8 cellular contexts compared by ENCODE assay signal in genomic region chr5:54646285-54647101, GRCh38.
DNase-seq lines count a peak whose midpoint lies in the region; ATAC-seq and TF ChIP-seq lines count a peak whose summit lies in the region.

No MANE protein-coding gene starts in this region.

- no peaks in the 10 kb centered on the region for H3K27me3 ChIP-seq in MG63
- no peaks in the 10 kb centered on the region for H3K27me3 ChIP-seq in BE2C

- H3K36me3 ChIP-seq in MG63: no peaks in the 10 kb centered on the region
- no peaks in the 10 kb centered on the region for H3K36me3 ChIP-seq in BE2C

- no peak for TF ChIP-seq POLR2A in lower leg skin (IDR thresholded peaks at IDR 0.05)

- TF ChIP-seq CTCF in chondrocyte (IDR thresholded peaks at IDR 0.05) (no peak), lower leg skin (IDR thresholded peaks at IDR 0.05) (no peak), BE2C (IDR thresholded peaks at IDR 0.05; ENCODE audit: low read depth, low read length) (no peak)

- H3K9me3 ChIP-seq in MG63 (no peaks in the 10 kb centered on the region), BE2C (no peaks in the 10 kb centered on the region)

- peaks cover 9% of the 10 kb centered on the region for H3K4me1 ChIP-seq in BE2C

- peak; percentile 92 for ATAC-seq in GM21825 (IDR thresholded peaks at IDR 0.05; ENCODE audit: unreplicated experiment)

- 28 to 30% methylated on average over 14 of the region's 14 CpGs for WGBS in lower leg skin, 2 donors

- peak overlapping the region; percentile 39 for H3K4me3 Mint-ChIP-seq in chondrocyte (ENCODE audit: unreplicated experiment)

- peaks cover 67% of the 10 kb centered on the region for H3K4me1 Mint-ChIP-seq in chondrocyte (ENCODE audit: low read depth)

- no peaks in the 10 kb centered on the region for H3K36me3 Mint-ChIP-seq in chondrocyte (ENCODE audit: low read depth)

- peak overlapping the region; percentile 94 for H3K27ac Mint-ChIP-seq in chondrocyte (ENCODE audit: unreplicated experiment)

- DNase-seq in EL (peak; percentile 27), MG63 (peak; percentile 93), chondrocyte (ENCODE audit: low spot score) (no peak), lower leg skin (ENCODE audit: low spot score in 2 of 2) (peak; percentile 79 to 94), BE2C (no peak)
- DNase-seq in activated CD4-positive, alpha-beta T cell treated with anti-CD3 and anti-CD28 coated beads for 24 hours (ENCODE audit: low read depth in 2 of 2): peak; percentile 26 to 42
- peak; percentile 33 for DNase-seq in stimulated activated CD8-positive, alpha-beta memory T cell treated with anti-CD3 and anti-CD28 coated beads, Interleukin-12 subunit alpha, Interleukin-12 subunit beta, amount 100 ng/mL, for 1 hour (ENCODE audit: low read depth)

- H3K4me3 ChIP-seq in MG63 (no peak overlapping the region), lower leg skin (ENCODE audit: low read depth, poor library complexity, severe bottlenecking) (no peak overlapping the region), BE2C (ENCODE audit: low read depth, low read length) (no peak overlapping the region)

- no peaks in the 10 kb centered on the region for H3K27me3 Mint-ChIP-seq in chondrocyte (ENCODE audit: low read depth)

- H3K9me3 Mint-ChIP-seq in chondrocyte (ENCODE audit: low read depth): no peaks in the 10 kb centered on the region

- intact Hi-C loops in lower leg skin (cut with DNase I; ENCODE audit: low total_unique reads): no loop called here

Comparison
In these comparisons a context has a peak if more than half of its experiments do, and no peak if none do; other contexts are left out.
1. DNase-seq: peak in EL (single experiment), MG63 (single experiment), activated CD4-positive, alpha-beta T cell treated with anti-CD3 and anti-CD28 coated beads for 24 hours (2 of 2), lower leg skin (2 of 2) and stimulated activated CD8-positive, alpha-beta memory T cell treated with anti-CD3 and anti-CD28 coated beads, Interleukin-12 subunit alpha, Interleukin-12 subunit beta, amount 100 ng/mL, for 1 hour (single experiment); none in chondrocyte (single experiment) and BE2C (single experiment).